1 cellular context compared by ENCODE assay signal in genomic region chr2:231056453-231057416, GRCh38.
A peak's percentile ranks its signal among the peaks of the same experiment; 100 is the strongest.
TF ChIP-seq lines count a peak whose summit lies in the region.

Gene PSMD1 (plus strand): TSS chr2:231056867. CDS start chr2:231057026, 159 bp downstream.

TF ChIP-seq in HepG2, 621 proteins besides CTCF, POLR2A, EP300 and RAD21 (continued from another document and continues in another):
- TF ChIP-seq DZIP1 (CRISPR knock-in tag; IDR thresholded peaks at IDR 0.05) (0 out of 2 replicates have a peak, but pooled peaks have one; percentile 13), HDAC2 (CRISPR knock-in tag; IDR thresholded peaks at IDR 0.05) (peak; percentile 74; the same call in 1 of the 2 replicates), ZNF781 (CRISPR knock-in tag; IDR thresholded peaks at IDR 0.05; ENCODE audit: borderline replicate concordance, not compliant biosample characterization) (no peak), ZNF563 (CRISPR knock-in tag; IDR thresholded peaks at IDR 0.05) (peak; percentile 84), MXI1 (IDR thresholded peaks at IDR 0.05; ENCODE audit: borderline replicate concordance, low read depth, low read length) (peak; percentile 69; the same call in 1 of the 3 replicates), CEBPB (IDR thresholded peaks at IDR 0.05; ENCODE audit: borderline replicate concordance, low read depth, low read length) (no peak), TFE3 (CRISPR knock-in tag; IDR thresholded peaks at IDR 0.05) (peak; percentile 65), THAP7 (CRISPR knock-in tag; IDR thresholded peaks at IDR 0.05) (0 out of 2 replicates have a peak, but pooled peaks have one; percentile 43), TRIM22 (IDR thresholded peaks at IDR 0.05) (no peak), RFX3 (CRISPR knock-in tag; IDR thresholded peaks at IDR 0.05) (0 out of 2 replicates have a peak, but pooled peaks have one; percentile 4), HDAC6 (IDR thresholded peaks at IDR 0.05; ENCODE audit: low read depth, low read length) (peak; percentile 96; the same call in 1 of the 2 replicates), KLF12 (CRISPR knock-in tag; IDR thresholded peaks at IDR 0.05; ENCODE audit: borderline replicate concordance) (no peak), YEATS2 (CRISPR knock-in tag; IDR thresholded peaks at IDR 0.05; ENCODE audit: borderline replicate concordance) (peak; percentile 95), MNT (IDR thresholded peaks at IDR 0.05) (peak; percentile 26; the same call in 1 of the 2 replicates), ZNF841 (CRISPR knock-in tag; IDR thresholded peaks at IDR 0.05; ENCODE audit: borderline replicate concordance) (no peak), XBP1 (CRISPR knock-in tag; IDR thresholded peaks at IDR 0.05) (no peak), HNF1A (IDR thresholded peaks at IDR 0.05; ENCODE audit: low read depth) (0 out of 2 replicates have a peak, but pooled peaks have one; percentile 42), HNF1A (CRISPR knock-in tag; IDR thresholded peaks at IDR 0.05; ENCODE audit: borderline replicate concordance) (peak; percentile 26; the same call in 1 of the 2 replicates), DMAP1 (CRISPR knock-in tag; IDR thresholded peaks at IDR 0.05) (peak; percentile 71), ZNF512 (CRISPR knock-in tag; IDR thresholded peaks at IDR 0.05) (peak; percentile 15; the same call in 1 of the 2 replicates), ELF3 (CRISPR knock-in tag; IDR thresholded peaks at IDR 0.05) (peak; percentile 46), ZFP62 (CRISPR knock-in tag; IDR thresholded peaks at IDR 0.05) (0 out of 2 replicates have a peak, but pooled peaks have one; percentile 45), ZNF138 (CRISPR knock-in tag; IDR thresholded peaks at IDR 0.05; ENCODE audit: low read depth) (peak; percentile 38; the same call in 1 of the 2 replicates), STAG1 (CRISPR knock-in tag; IDR thresholded peaks at IDR 0.05) (0 out of 2 replicates have a peak, but pooled peaks have one; percentile 6), SNAPC5 (CRISPR knock-in tag; IDR thresholded peaks at IDR 0.05; ENCODE audit: borderline replicate concordance) (no peak), ZNF782 (CRISPR knock-in tag; IDR thresholded peaks at IDR 0.05; ENCODE audit: borderline replicate concordance) (peak; percentile 53; the same call in 1 of the 2 replicates), NRL (CRISPR knock-in tag; IDR thresholded peaks at IDR 0.05; ENCODE audit: borderline replicate concordance) (peak; percentile 50; the same call in 1 of the 2 replicates), ZNF180 (CRISPR knock-in tag; IDR thresholded peaks at IDR 0.05; ENCODE audit: borderline replicate concordance, low read depth) (no peak), REXO4 (CRISPR knock-in tag; IDR thresholded peaks at IDR 0.05; ENCODE audit: borderline replicate concordance) (no peak), ASH2L (IDR thresholded peaks at IDR 0.05; ENCODE audit: insufficient read length, low read depth, low read length) (peak; percentile 81), ZNF317 (CRISPR knock-in tag; IDR thresholded peaks at IDR 0.05) (peak; percentile 55; the same call in 1 of the 2 replicates), ZFP36L1 (CRISPR knock-in tag; IDR thresholded peaks at IDR 0.05) (no peak), ZNF720 (CRISPR knock-in tag; IDR thresholded peaks at IDR 0.05) (no peak), SIN3A (IDR thresholded peaks at IDR 0.05; ENCODE audit: borderline replicate concordance, low read depth, low read length) (peak; percentile 85), TERF1 (CRISPR knock-in tag; IDR thresholded peaks at IDR 0.05) (peak; percentile 27; the same call in 1 of the 2 replicates), CREBL2 (CRISPR knock-in tag; IDR thresholded peaks at IDR 0.05; ENCODE audit: borderline replicate concordance) (no peak), PHF5A (CRISPR knock-in tag; IDR thresholded peaks at IDR 0.05; ENCODE audit: low read depth, unreplicated experiment) (no peak), KDM2A (CRISPR knock-in tag; IDR thresholded peaks at IDR 0.05; ENCODE audit: borderline replicate concordance, low read depth) (peak; percentile 89), ESRRA (CRISPR knock-in tag; IDR thresholded peaks at IDR 0.05; ENCODE audit: low read depth) (peak; percentile 33; the same call in 1 of the 2 replicates), ZSCAN21 (CRISPR knock-in tag; IDR thresholded peaks at IDR 0.05; ENCODE audit: borderline replicate concordance) (peak; percentile 89), HNRNPL (IDR thresholded peaks at IDR 0.05; ENCODE audit: low read depth, low read length) (peak; percentile 43; the same call in 1 of the 2 replicates), ZNF276 (CRISPR knock-in tag; IDR thresholded peaks at IDR 0.05; ENCODE audit: low read depth) (peak; percentile 59; the same call in 1 of the 2 replicates), AHR (CRISPR knock-in tag; IDR thresholded peaks at IDR 0.05) (peak; percentile 63; the same call in 1 of the 2 replicates)
